ENCODE assay signal across 1 cellular context in the genomic region with DNA sequence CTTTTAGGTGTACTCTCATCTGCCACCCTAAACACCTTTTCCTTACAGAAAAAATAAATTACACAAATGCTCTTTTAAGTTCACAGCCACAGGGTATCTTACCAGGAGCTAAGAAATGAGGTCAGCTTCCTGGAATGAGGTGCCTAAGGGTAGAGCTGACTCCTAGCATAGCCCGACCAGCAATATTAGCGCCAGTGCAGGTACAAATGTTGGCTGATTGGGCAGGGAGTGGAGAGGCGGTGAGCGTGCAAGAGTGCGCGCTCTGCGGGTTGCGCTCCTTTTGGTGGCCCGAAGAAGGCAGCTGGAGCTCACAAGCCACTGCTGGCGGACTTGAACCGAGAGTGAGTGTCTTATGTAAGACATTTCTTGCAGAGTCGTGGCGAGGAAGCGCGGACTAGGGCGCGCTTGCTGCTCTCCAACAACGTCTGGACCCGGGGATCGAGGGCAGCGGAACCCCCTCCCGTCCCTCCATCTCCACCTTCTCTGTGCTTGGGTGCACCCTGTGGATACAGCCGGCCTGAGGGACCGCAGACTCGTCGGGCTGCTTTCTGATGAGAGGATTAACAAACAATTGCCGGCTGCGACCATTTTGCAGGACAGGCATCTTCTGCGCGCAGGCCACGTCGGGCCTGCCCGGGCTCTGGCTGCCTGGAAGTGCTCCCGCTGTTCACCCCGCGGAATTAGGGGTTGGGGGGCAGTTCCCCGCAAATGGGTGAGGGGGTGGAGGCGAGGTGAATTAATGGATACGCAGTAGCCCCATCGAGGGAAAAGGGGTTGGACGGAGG.
TF ChIP-seq lines count a peak whose summit lies in the region.

No MANE protein-coding gene starts in this region.

TF ChIP-seq in GM23338, 12 proteins besides CTCF, POLR2A, EP300 and RAD21:
- TF ChIP-seq, protein P1, sequence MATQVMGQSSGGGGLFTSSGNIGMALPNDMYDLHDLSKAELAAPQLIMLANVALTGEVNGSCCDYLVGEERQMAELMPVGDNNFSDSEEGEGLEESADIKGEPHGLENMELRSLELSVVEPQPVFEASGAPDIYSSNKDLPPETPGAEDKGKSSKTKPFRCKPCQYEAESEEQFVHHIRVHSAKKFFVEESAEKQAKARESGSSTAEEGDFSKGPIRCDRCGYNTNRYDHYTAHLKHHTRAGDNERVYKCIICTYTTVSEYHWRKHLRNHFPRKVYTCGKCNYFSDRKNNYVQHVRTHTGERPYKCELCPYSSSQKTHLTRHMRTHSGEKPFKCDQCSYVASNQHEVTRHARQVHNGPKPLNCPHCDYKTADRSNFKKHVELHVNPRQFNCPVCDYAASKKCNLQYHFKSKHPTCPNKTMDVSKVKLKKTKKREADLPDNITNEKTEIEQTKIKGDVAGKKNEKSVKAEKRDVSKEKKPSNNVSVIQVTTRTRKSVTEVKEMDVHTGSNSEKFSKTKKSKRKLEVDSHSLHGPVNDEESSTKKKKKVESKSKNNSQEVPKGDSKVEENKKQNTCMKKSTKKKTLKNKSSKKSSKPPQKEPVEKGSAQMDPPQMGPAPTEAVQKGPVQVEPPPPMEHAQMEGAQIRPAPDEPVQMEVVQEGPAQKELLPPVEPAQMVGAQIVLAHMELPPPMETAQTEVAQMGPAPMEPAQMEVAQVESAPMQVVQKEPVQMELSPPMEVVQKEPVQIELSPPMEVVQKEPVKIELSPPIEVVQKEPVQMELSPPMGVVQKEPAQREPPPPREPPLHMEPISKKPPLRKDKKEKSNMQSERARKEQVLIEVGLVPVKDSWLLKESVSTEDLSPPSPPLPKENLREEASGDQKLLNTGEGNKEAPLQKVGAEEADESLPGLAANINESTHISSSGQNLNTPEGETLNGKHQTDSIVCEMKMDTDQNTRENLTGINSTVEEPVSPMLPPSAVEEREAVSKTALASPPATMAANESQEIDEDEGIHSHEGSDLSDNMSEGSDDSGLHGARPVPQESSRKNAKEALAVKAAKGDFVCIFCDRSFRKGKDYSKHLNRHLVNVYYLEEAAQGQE (IDR thresholded peaks at IDR 0.05; ENCODE audit: unreplicated experiment) = no peak
- TF ChIP-seq ZNF331 (CRISPR knock-in tag; IDR thresholded peaks at IDR 0.05; ENCODE audit: low read depth) (no peak), POLR2AphosphoS5 (IDR thresholded peaks at IDR 0.05; ENCODE audit: low read depth) (no peak), ZNF114 (CRISPR knock-in tag; IDR thresholded peaks at IDR 0.05) (no peak), EZH2 (IDR thresholded peaks at IDR 0.05; ENCODE audit: low read depth, unreplicated experiment) (no peak), CREB1 (CRISPR knock-in tag; IDR thresholded peaks at IDR 0.05; ENCODE audit: low read depth) (no peak), JUNB (IDR thresholded peaks at IDR 0.05; ENCODE audit: unreplicated experiment) (no peak), STAT1 (IDR thresholded peaks at IDR 0.05; ENCODE audit: unreplicated experiment) (no peak), NANOG (IDR thresholded peaks at IDR 0.05; ENCODE audit: borderline replicate concordance) (no peak), EZH2phosphoT487 (IDR thresholded peaks at IDR 0.05; ENCODE audit: unreplicated experiment) (no peak)
- TF ChIP-seq, protein P2, sequence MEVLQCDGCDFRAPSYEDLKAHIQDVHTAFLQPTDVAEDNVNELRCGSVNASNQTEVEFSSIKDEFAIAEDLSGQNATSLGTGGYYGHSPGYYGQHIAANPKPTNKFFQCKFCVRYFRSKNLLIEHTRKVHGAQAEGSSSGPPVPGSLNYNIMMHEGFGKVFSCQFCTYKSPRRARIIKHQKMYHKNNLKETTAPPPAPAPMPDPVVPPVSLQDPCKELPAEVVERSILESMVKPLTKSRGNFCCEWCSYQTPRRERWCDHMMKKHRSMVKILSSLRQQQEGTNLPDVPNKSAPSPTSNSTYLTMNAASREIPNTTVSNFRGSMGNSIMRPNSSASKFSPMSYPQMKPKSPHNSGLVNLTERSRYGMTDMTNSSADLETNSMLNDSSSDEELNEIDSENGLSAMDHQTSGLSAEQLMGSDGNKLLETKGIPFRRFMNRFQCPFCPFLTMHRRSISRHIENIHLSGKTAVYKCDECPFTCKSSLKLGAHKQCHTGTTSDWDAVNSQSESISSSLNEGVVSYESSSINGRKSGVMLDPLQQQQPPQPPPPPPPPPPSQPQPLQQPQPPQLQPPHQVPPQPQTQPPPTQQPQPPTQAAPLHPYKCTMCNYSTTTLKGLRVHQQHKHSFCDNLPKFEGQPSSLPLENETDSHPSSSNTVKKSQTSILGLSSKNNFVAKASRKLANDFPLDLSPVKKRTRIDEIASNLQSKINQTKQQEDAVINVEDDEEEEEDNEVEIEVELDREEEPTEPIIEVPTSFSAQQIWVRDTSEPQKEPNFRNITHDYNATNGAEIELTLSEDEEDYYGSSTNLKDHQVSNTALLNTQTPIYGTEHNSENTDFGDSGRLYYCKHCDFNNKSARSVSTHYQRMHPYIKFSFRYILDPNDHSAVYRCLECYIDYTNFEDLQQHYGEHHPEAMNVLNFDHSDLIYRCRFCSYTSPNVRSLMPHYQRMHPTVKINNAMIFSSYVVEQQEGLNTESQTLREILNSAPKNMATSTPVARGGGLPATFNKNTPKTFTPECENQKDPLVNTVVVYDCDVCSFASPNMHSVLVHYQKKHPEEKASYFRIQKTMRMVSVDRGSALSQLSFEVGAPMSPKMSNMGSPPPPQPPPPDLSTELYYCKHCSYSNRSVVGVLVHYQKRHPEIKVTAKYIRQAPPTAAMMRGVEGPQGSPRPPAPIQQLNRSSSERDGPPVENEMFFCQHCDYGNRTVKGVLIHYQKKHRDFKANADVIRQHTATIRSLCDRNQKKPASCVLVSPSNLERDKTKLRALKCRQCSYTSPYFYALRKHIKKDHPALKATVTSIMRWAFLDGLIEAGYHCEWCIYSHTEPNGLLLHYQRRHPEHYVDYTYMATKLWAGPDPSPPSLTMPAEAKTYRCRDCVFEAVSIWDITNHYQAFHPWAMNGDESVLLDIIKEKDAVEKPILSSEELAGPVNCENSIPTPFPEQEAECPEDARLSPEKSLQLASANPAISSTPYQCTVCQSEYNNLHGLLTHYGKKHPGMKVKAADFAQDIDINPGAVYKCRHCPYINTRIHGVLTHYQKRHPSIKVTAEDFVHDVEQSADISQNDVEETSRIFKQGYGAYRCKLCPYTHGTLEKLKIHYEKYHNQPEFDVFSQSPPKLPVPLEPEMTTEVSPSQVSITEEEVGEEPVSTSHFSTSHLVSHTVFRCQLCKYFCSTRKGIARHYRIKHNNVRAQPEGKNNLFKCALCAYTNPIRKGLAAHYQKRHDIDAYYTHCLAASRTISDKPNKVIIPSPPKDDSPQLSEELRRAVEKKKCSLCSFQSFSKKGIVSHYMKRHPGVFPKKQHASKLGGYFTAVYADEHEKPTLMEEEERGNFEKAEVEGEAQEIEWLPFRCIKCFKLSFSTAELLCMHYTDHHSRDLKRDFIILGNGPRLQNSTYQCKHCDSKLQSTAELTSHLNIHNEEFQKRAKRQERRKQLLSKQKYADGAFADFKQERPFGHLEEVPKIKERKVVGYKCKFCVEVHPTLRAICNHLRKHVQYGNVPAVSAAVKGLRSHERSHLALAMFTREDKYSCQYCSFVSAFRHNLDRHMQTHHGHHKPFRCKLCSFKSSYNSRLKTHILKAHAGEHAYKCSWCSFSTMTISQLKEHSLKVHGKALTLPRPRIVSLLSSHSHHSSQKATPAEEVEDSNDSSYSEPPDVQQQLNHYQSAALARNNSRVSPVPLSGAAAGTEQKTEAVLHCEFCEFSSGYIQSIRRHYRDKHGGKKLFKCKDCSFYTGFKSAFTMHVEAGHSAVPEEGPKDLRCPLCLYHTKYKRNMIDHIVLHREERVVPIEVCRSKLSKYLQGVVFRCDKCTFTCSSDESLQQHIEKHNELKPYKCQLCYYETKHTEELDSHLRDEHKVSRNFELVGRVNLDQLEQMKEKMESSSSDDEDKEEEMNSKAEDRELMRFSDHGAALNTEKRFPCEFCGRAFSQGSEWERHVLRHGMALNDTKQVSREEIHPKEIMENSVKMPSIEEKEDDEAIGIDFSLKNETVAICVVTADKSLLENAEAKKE (CRISPR knock-in tag; IDR thresholded peaks at IDR 0.05) = no peak
- TF ChIP-seq, protein P3, sequence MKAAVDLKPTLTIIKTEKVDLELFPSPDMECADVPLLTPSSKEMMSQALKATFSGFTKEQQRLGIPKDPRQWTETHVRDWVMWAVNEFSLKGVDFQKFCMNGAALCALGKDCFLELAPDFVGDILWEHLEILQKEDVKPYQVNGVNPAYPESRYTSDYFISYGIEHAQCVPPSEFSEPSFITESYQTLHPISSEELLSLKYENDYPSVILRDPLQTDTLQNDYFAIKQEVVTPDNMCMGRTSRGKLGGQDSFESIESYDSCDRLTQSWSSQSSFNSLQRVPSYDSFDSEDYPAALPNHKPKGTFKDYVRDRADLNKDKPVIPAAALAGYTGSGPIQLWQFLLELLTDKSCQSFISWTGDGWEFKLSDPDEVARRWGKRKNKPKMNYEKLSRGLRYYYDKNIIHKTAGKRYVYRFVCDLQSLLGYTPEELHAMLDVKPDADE (IDR thresholded peaks at IDR 0.05) = no peak
